ENCODE assay signal across 8 cellular contexts in genomic region chr13:45417790-45418534, GRCh38. TPM values are rescaled to one million over a fixed set of nuclear protein-coding genes. Genes with fewer than 3 reads are reported as not detected.
DNase-seq lines count a peak whose midpoint lies in the region; ATAC-seq and TF ChIP-seq lines count a peak whose summit lies in the region.

Gene SLC25A30 (minus strand): TSS chr13:45418373. CDS start chr13:45411425, 6,948 bp downstream.

- H3K4me2 ChIP-seq in hepatocyte, result peak within 1 kb of the TSS; percentile 90

- peaks cover 17% of the 10 kb centered on the region for H3K4me1 ChIP-seq in hepatocyte (ENCODE audit: insufficient read depth)

- no peaks in the 10 kb centered on the region for H3K9me2 ChIP-seq in hepatocyte (replicated peaks; ENCODE audit: insufficient read depth)

- no peaks in the 10 kb centered on the region for H4K20me1 ChIP-seq in hepatocyte (ENCODE audit: insufficient read depth, poor library complexity, severe bottlenecking)

- H3K27me3 ChIP-seq in hepatocyte, result no peaks in the 10 kb centered on the region

- under 1% methylated on average over 60 of the region's 64 CpGs for WGBS in hepatocyte (ENCODE audit: low lambda C conversion rate, missing lambda C conversion rate)

- H3K27ac ChIP-seq in hepatocyte, result peak within 1 kb of the TSS; percentile 75

- peak within 1 kb of the TSS; percentile 85 for H3K4me3 ChIP-seq in hepatocyte

- TF ChIP-seq CTCF in hepatocyte (IDR thresholded peaks at IDR 0.05; ENCODE audit: poor library complexity), result no peak

- peak within 1 kb of the TSS; percentile 97 for H2AFZ ChIP-seq in hepatocyte

- H3K9me3 ChIP-seq in hepatocyte (ENCODE audit: low read depth), result no peaks in the 10 kb centered on the region

- no peaks in the 10 kb centered on the region for H3K36me3 ChIP-seq in hepatocyte (replicated peaks; ENCODE audit: insufficient read depth, low read depth)

- ATAC-seq in GM18502 (IDR thresholded peaks at IDR 0.05; ENCODE audit: poor library complexity, unreplicated experiment) (peak; percentile 95), HG02884 (IDR thresholded peaks at IDR 0.05; ENCODE audit: unreplicated experiment) (peak; percentile 87), HG03457 (IDR thresholded peaks at IDR 0.05; ENCODE audit: unreplicated experiment) (no peak)

- DNase-seq in NCI-H187 treated with DMSO at 0.1 percent for 48 hours (lab: John Stamatoyannopoulos, UW) (peak; percentile 75), T-helper 9 cell (peak; percentile 89), astrocyte of the hippocampus (ENCODE audit: low read depth, low spot score) (peak; percentile 97), hepatocyte (ENCODE audit: low spot score) (peak; percentile 93), retina (peak; percentile 94)

- H3K79me2 ChIP-seq in hepatocyte, result peaks cover 25% of the 10 kb centered on the region

RNA-seq across cellular contexts. Expression of gene SLC25A30, which starts in this region (rescaled TPM):
- total RNA-seq in hepatocyte, result 13.3 and 15.7 TPM in 2 replicates
- polyA plus RNA-seq in hepatocyte, result 2.8 and 4.3 TPM in 2 replicates
